Comparison of ENCODE assay signal across 8 cellular contexts in the genomic region with DNA sequence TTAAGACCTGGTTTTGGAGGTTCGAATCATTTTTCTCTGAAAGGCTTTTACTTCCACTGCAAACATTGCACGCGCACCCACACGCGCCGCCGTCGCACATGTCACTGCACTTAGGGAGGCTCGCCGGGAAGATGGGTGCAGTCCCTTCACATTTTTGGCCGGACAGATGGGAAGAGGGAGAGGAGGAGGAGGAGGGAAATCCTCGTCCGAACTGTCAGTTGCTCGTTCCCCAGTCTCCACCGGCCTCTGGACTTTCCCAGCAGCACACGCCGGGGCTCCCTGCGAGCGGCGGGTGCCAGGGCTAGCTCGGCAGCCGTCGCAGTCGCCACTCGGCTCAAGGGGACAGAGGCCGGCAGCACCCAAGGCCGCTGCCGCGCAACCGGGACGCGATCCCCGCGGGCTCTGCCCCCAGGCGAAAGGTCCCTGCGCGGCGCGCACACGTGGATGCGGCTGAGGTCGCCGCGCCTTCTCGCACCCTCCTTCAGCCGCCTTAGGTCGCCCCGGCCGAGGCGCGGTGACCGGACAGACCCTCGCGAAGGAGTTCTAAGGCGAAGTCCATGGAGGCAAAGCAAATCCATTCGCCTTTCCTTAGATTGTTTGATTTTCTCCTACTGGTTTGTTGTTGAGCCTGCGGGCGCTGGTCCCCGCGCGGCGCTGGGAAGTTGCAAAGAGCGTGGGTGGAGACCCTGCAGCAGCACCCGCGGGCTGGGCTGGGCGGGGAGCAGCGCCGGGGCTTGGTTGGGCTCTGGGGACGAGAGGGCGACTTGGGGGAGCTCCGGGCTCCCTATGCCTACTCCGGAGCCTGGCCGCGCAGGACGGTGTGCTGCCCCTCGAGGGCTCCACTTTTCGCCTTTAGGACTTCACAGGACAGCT. TPM values are rescaled to one million over a fixed set of nuclear protein-coding genes. Genes with fewer than 3 reads are reported as not detected.
DNase-seq lines count a peak whose midpoint lies in the region; ATAC-seq and TF ChIP-seq lines count a peak whose summit lies in the region.

No MANE protein-coding gene starts in this region.

- ATAC-seq in GM19372 (IDR thresholded peaks at IDR 0.05; ENCODE audit: low read depth, unreplicated experiment) (peak; percentile 20), HG03520 (IDR thresholded peaks at IDR 0.05; ENCODE audit: unreplicated experiment) (peak; percentile 5), T-helper 17 cell (no peak)
- peak; percentile 10 for ATAC-seq in stimulated activated memory B cell treated with anti-CD40 and anti-IgM and Interleukin-4, amounts not matched to agents 10 μg/mL and 1 μg/mL and 100 μg/mL, for 72 hours

- intact Hi-C loops in CD14-positive monocyte (cut with micrococcal nuclease) = loop anchor here in 1 of 2 donors (2.0 to 10.0 kb wide), 4 partner anchors 14 to 1082 kb away; partner anchors contain the start of gene HBS1L
- intact Hi-C loops in lower leg skin (cut with DNase I; ENCODE audit: low total_unique reads) = no loop called here

- DNase-seq in CD14-positive monocyte (ENCODE audit: low spot score) = no peak
- peak in 2 of 3 donors; percentile 18 to 24 for DNase-seq in T-helper 17 cell
- DNase-seq in cardiac fibroblast (ENCODE audit: low read depth in 2 of 2) = peak; percentile 16 to 21
- no peak for DNase-seq in lower leg skin (ENCODE audit: low spot score in 2 of 2)
- DNase-seq in epidermal melanocyte (ENCODE audit: insufficient read length, low spot score) = no peak

- H3K27ac Mint-ChIP-seq in CD14-positive monocyte = peak overlapping the region in 6 of 7 donors; percentile 54 to 89 (median 70)
- H3K27ac Mint-ChIP-seq in T-helper 17 cell = peak overlapping the region; percentile 67
- H3K27ac Mint-ChIP-seq in stimulated activated memory B cell treated with anti-CD40 and anti-IgM and Interleukin-4, amounts not matched to agents 10 μg/mL and 1 μg/mL and 100 μg/mL, for 72 hours = peak overlapping the region; percentile 65

- no peaks in the 10 kb centered on the region for H3K9me3 ChIP-seq in T-helper 17 cell (ENCODE audit: control insufficient read depth, low read length, poor library complexity, severe bottlenecking)

- WGBS in lower leg skin, 2 donors = 0 to 1% methylated on average over 53 to 70 of the region's 77 CpGs

- H3K4me3 ChIP-seq in cardiac fibroblast (replicated peaks in 1 of 2; ENCODE audit: low read depth in 2 of 2, low read length in 2 of 2) = peak overlapping the region; percentile 57 to 60
- peak overlapping the region; percentile 50 for H3K4me3 ChIP-seq in lower leg skin (ENCODE audit: low read depth, poor library complexity, severe bottlenecking)

- TF ChIP-seq POLR2A in lower leg skin (IDR thresholded peaks at IDR 0.05) = no peak

- H3K4me3 Mint-ChIP-seq in CD14-positive monocyte = peak overlapping the region; percentile 95 to 98
- peak overlapping the region; percentile 95 for H3K4me3 Mint-ChIP-seq in T-helper 17 cell
- peak overlapping the region; percentile 91 for H3K4me3 Mint-ChIP-seq in stimulated activated memory B cell treated with anti-CD40 and anti-IgM and Interleukin-4, amounts not matched to agents 10 μg/mL and 1 μg/mL and 100 μg/mL, for 72 hours

- H3K9me3 Mint-ChIP-seq in CD14-positive monocyte = peaks cover 0 to 3% (median 0%) of the 10 kb centered on the region in 7 donors
- no peaks in the 10 kb centered on the region for H3K9me3 Mint-ChIP-seq in stimulated activated memory B cell treated with anti-CD40 and anti-IgM and Interleukin-4, amounts not matched to agents 10 μg/mL and 1 μg/mL and 100 μg/mL, for 72 hours

- TF ChIP-seq CTCF in CD14-positive monocyte (IDR thresholded peaks at IDR 0.05) (no peak), cardiac fibroblast (IDR thresholded peaks at IDR 0.05; ENCODE audit: low read depth, low read length) (no peak), lower leg skin (IDR thresholded peaks at IDR 0.05) (no peak)

- H3K36me3 Mint-ChIP-seq in CD14-positive monocyte (no peaks in the 10 kb centered on the region), T-helper 17 cell (ENCODE audit: low read depth) (peaks cover 3% of the 10 kb centered on the region)
- peaks cover 6% of the 10 kb centered on the region for H3K36me3 Mint-ChIP-seq in stimulated activated memory B cell treated with anti-CD40 and anti-IgM and Interleukin-4, amounts not matched to agents 10 μg/mL and 1 μg/mL and 100 μg/mL, for 72 hours

- H3K27me3 Mint-ChIP-seq in CD14-positive monocyte (ENCODE audit: low read depth in 3 of 3) = no peaks in the 10 kb centered on the region
- H3K27me3 Mint-ChIP-seq in T-helper 17 cell = no peaks in the 10 kb centered on the region
- peaks cover 10% of the 10 kb centered on the region for H3K27me3 Mint-ChIP-seq in stimulated activated memory B cell treated with anti-CD40 and anti-IgM and Interleukin-4, amounts not matched to agents 10 μg/mL and 1 μg/mL and 100 μg/mL, for 72 hours

- H3K4me1 Mint-ChIP-seq in CD14-positive monocyte (peaks cover 43% of the 10 kb centered on the region), T-helper 17 cell (peaks cover 21% of the 10 kb centered on the region)
- peaks cover 13% of the 10 kb centered on the region for H3K4me1 Mint-ChIP-seq in stimulated activated memory B cell treated with anti-CD40 and anti-IgM and Interleukin-4, amounts not matched to agents 10 μg/mL and 1 μg/mL and 100 μg/mL, for 72 hours

RNA-seq across cellular contexts. Expression of gene MYB, which starts 1.2 kb away (rescaled TPM):
- 1 to 10 TPM; 1.7 to 2.2 TPM for polyA plus RNA-seq in CD14-positive monocyte
- total RNA-seq in T-helper 17 cell = 1 to 10 TPM; 1.3 to 3.7 TPM
- total RNA-seq in lower leg skin = 1 to 10 TPM; 7.4 to 8.6 (median 7.5) TPM

Comparison
In these comparisons a context has a peak if more than half of its experiments do, and no peak if none do; other contexts are left out.
1. DNase-seq: peak in T-helper 17 cell (2 of 3) and cardiac fibroblast (2 of 2); none in CD14-positive monocyte (single experiment), lower leg skin (0 of 2) and epidermal melanocyte (single experiment).
2. Peak in every context shown above with its lines, with median percentiles within 50 percentile points of each other: H3K27ac Mint-ChIP-seq and H3K4me3 Mint-ChIP-seq.